ENCODE assay signal across 9 cellular contexts in genomic region chr19:40803170-40803856, GRCh38. TPM values are rescaled to one million over a fixed set of nuclear protein-coding genes. Genes with fewer than 3 reads are reported as not detected.
DNase-seq lines count a peak whose midpoint lies in the region; ATAC-seq, FAIRE-seq and TF ChIP-seq lines count a peak whose summit lies in the region.
"Had no signal": no experiment of that assay in that cellular context is flagged by ENCODE, and none has a peak within 500 bp of the region (broad histone marks: within the 10 kb centered on the region; RNA-seq: fewer than 3 reads in every experiment).

No MANE protein-coding gene starts in this region.

- peaks cover 64% of the 10 kb centered on the region for H3K79me2 ChIP-seq in GM12878 (ENCODE audit: control insufficient read depth, insufficient read depth, low read length)

- H3K36me3 ChIP-seq in GM12878 (ENCODE audit: control insufficient read depth in 2 of 2, insufficient read depth in 2 of 2, low read length in 1 of 2) (peaks cover 15 to 23% of the 10 kb centered on the region in 2 experiments; a peak in 3 of 4 replicates), tibial nerve (peaks cover 0 to 33% (median 7%) of the 10 kb centered on the region in 3 donors)

- TF ChIP-seq CTCF in GM12878 (IDR thresholded peaks at IDR 0.05 in 2 of 3, conservative IDR thresholded peaks at IDR 0.05 in 1 of 3; ENCODE audit: control insufficient read depth in 2 of 3, extremely low read depth in 1 of 3, insufficient read depth in 1 of 3, low read depth in 3 of 3, low read length in 3 of 3): no peak
- no peak for TF ChIP-seq CTCF in tibial nerve (IDR thresholded peaks at IDR 0.05)

- TF ChIP-seq RAD21 in GM12878 (IDR thresholded peaks at IDR 0.05; ENCODE audit: insufficient read depth, low read depth, low read length): no peak

- no peaks in the 10 kb centered on the region for H3K9me3 ChIP-seq in GM12878 (replicated peaks; ENCODE audit: control insufficient read depth, insufficient read depth, low read length)
- no peaks in the 10 kb centered on the region for H3K9me3 ChIP-seq in tibial nerve

- H3K27ac ChIP-seq in GM12878 (ENCODE audit: control insufficient read depth, insufficient read depth): peak overlapping the region; percentile 84
- peak overlapping the region; percentile 37 to 98 (median 82) for H3K27ac ChIP-seq in tibial nerve

- H3K9me3 Mint-ChIP-seq in activated naive CD4-positive, alpha-beta T cell treated with anti-CD3 and anti-CD28 coated beads for 36 hours: no peaks in the 10 kb centered on the region
- no peaks in the 10 kb centered on the region for H3K9me3 Mint-ChIP-seq in memory B cell

- peaks cover 19% of the 10 kb centered on the region for H4K20me1 ChIP-seq in GM12878 (ENCODE audit: control insufficient read depth, insufficient read depth)

- BruUV-seq in GM12878 (replicated peaks; lab: Mats Ljungman, UMichigan): no TSS peak

- TF ChIP-seq EP300 in GM12878 (IDR thresholded peaks at IDR 0.05; ENCODE audit: borderline replicate concordance in 1 of 2, control insufficient read depth in 1 of 2, low read depth in 2 of 2, low read length in 2 of 2) (no peak), tibial nerve (IDR thresholded peaks at IDR 0.05) (no peak)

- peak overlapping the region; percentile 67; the same call in 1 of the 2 replicates for H3K9ac ChIP-seq in GM12878 (ENCODE audit: control insufficient read depth, insufficient read depth, low read length)

- WGBS in GM12878 (ENCODE audit: insufficient coverage, insufficient replicate concordance, low lambda C conversion rate, missing lambda C conversion rate): 37% methylated on average over 9 of the region's 9 CpGs
- 51 to 54% methylated on average over 8 to 9 of the region's 9 CpGs for WGBS in tibial nerve, 2 donors

- H3K4me1 Mint-ChIP-seq in activated naive CD4-positive, alpha-beta T cell treated with anti-CD3 and anti-CD28 coated beads for 36 hours (ENCODE audit: low read depth): peaks cover 84% of the 10 kb centered on the region
- peaks cover 68% of the 10 kb centered on the region for H3K4me1 Mint-ChIP-seq in memory B cell

- peak overlapping the region; percentile 93 for H3K27ac Mint-ChIP-seq in activated naive CD4-positive, alpha-beta T cell treated with anti-CD3 and anti-CD28 coated beads for 36 hours
- peak overlapping the region; percentile 89 for H3K27ac Mint-ChIP-seq in memory B cell

- no peak overlapping the region for H2AFZ ChIP-seq in GM12878 (ENCODE audit: control insufficient read depth, low read depth, low read length)

- SMC1A ChIA-PET in GM12878 (lab: Charles Lee; ENCODE audit: uncharacterized antibody, unreplicated experiment): interaction anchor here (1.0 to 3.6 kb wide), 4 partner anchors 25 to 86 kb away, joined by 3 to 18 read pairs (median 4); partner anchors contain the start of genes ITPKC and RAB4B

- RAD21 ChIA-PET in GM12878 (lab: Charles Lee; ENCODE audit: unreplicated experiment): interaction anchor here (0.6 to 3.2 kb wide), 7 partner anchors 25 to 520 kb away, joined by 3 to 18 read pairs (median 6); partner anchors contain the start of genes ACTMAP, NUMBL, RAB4B and SNRPA

- intact Hi-C loops in activated naive CD4-positive, alpha-beta T cell treated with anti-CD3 and anti-CD28 coated beads for 36 hours (cut with micrococcal nuclease): no loop called here
- intact Hi-C loops in GM12878 (cut with micrococcal nuclease; ENCODE audit: unreplicated experiment): no loop called here

- H3K4me3 ChIP-seq in GM12878 (peak overlapping the region; percentile 62), tibial nerve (peak overlapping the region in 3 of 4 donors; percentile 4 to 18 (median 8))

- peak overlapping the region; percentile 91 for H3K4me2 ChIP-seq in GM12878 (ENCODE audit: control insufficient read depth, insufficient read depth)

- H3K27me3 ChIP-seq in GM12878 (replicated peaks in 1 of 2; ENCODE audit: control insufficient read depth in 2 of 2, insufficient read depth in 2 of 2, low read length in 1 of 2) (no peaks in the 10 kb centered on the region), tibial nerve (no peaks in the 10 kb centered on the region)

- peaks cover 44% of the 10 kb centered on the region for H3K36me3 Mint-ChIP-seq in activated naive CD4-positive, alpha-beta T cell treated with anti-CD3 and anti-CD28 coated beads for 36 hours (ENCODE audit: low read depth)
- peaks cover 27% of the 10 kb centered on the region for H3K36me3 Mint-ChIP-seq in memory B cell

- POLR2A ChIA-PET in GM12878 (lab: Charles Lee): interaction anchor here (0.7 to 2.7 kb wide), 3 partner anchors 25 to 56 kb away, joined by 3 to 23 read pairs (median 18); partner anchors contain the start of gene RAB4B

- ATAC-seq in GM12878: no peak
- ATAC-seq in memory B cell (ENCODE audit: low read depth): no peak
- no peak for ATAC-seq in GM19324 (IDR thresholded peaks at IDR 0.05; ENCODE audit: low FRiP score, unreplicated experiment)

- no peak for TF ChIP-seq POLR2A in GM12878 (IDR thresholded peaks at IDR 0.05; ENCODE audit: low read depth, low read length)
- no peak for TF ChIP-seq POLR2A in tibial nerve (IDR thresholded peaks at IDR 0.05)

- peak overlapping the region; percentile 68 for H3K4me3 Mint-ChIP-seq in activated naive CD4-positive, alpha-beta T cell treated with anti-CD3 and anti-CD28 coated beads for 36 hours
- peak overlapping the region; percentile 81 for H3K4me3 Mint-ChIP-seq in memory B cell

- H3K4me1 ChIP-seq in GM12878 (ENCODE audit: control insufficient read depth, insufficient read depth, low read length) (peaks cover 52% of the 10 kb centered on the region), tibial nerve (peaks cover 0 to 85% (median 77%) of the 10 kb centered on the region in 4 donors)

- DNase-seq in activated naive CD4-positive, alpha-beta T cell treated with anti-CD3 and anti-CD28 coated beads for 36 hours: no peak
- DNase-seq in activated naive CD4-positive, alpha-beta T cell treated with Interleukin-2 at 50 U/mL for 16 hours: no peak
- no peak for DNase-seq in GM12878 (ENCODE audit: low read depth, low spot score)
- no peak for DNase-seq in memory B cell (ENCODE audit: low spot score in 2 of 2)
- DNase-seq in tibial nerve (ENCODE audit: low spot score in 2 of 2): no peak
- DNase-seq in stimulated activated CD8-positive, alpha-beta memory T cell treated with anti-CD3 and anti-CD28 coated beads, Interleukin-4, amount 100 ng/mL, for 48 hours: no peak
- no peak for DNase-seq in DMS 273 treated with DMSO at 0.1 percent for 48 hours (lab: John Stamatoyannopoulos, UW)
- DNase-seq: NCI-H187 treated with DMSO at 0.1 percent for 48 hours had no signal

- peak; percentile 54 for FAIRE-seq in GM12878 (lab: Jason Lieb, UNC)

- CTCF ChIA-PET in activated naive CD4-positive, alpha-beta T cell treated with anti-CD3 and anti-CD28 coated beads for 36 hours (lab: Charles Lee): interaction anchor here (0.9 to 1.6 kb wide), 3 partner anchors 8 to 26 kb away, joined by 3 read pairs; no protein-coding TSS in a partner anchor
- CTCF ChIA-PET in GM12878 (lab: Yijun Ruan, JAX): interaction anchor here (1.1 to 1.9 kb wide), 6 partner anchors 26 to 140 kb away, joined by 3 to 7 read pairs (median 5); no protein-coding TSS in a partner anchor

- in situ Hi-C loops in GM12878 (cut with MboI): no loop called here

- H3K27me3 Mint-ChIP-seq in activated naive CD4-positive, alpha-beta T cell treated with anti-CD3 and anti-CD28 coated beads for 36 hours (ENCODE audit: low read depth): no peaks in the 10 kb centered on the region
- no peaks in the 10 kb centered on the region for H3K27me3 Mint-ChIP-seq in memory B cell

RNA-seq across cellular contexts. Expression of gene EGLN2, which starts 4.3 kb away (rescaled TPM):
- 10 to 100 TPM; 80.0 to 83.7 TPM for total RNA-seq in activated naive CD4-positive, alpha-beta T cell treated with anti-CD3 and anti-CD28 coated beads for 36 hours
- total RNA-seq in GM12878 (2013; cell fraction: nucleolus; rRNA removed): 57.7 and 67.3 TPM in 2 replicates
- total RNA-seq in GM12878 (2014; rRNA removed) (80.9 and 91.8 TPM in 2 replicates), GM12878 (2014; rRNA removed; fragmentation: Illumina TruSeq; extraction: Trizol) (57.7 and 62.5 TPM in 2 replicates), GM12878 (2021) (89.3 and 90.9 TPM in 2 replicates), tibial nerve (100 to 1,000 TPM in 3 of 4 donors, 10 to 100 TPM in 1; 93.5 to 134 (median 120) TPM)
- polyA plus RNA-seq in GM12878 (2011; ENCODE audit: low read depth): 21.1 TPM
- polyA plus RNA-seq in GM12878 (2011; rRNA removed) (20.1 and 35.1 TPM in 2 replicates), GM12878 (2014; fragmentation: Illumina TruSeq; extraction: Trizol) (20.3 and 49.6 TPM in 2 replicates), GM12878 (2014; fragmentation: Nextera tagmentation; extraction: Ambion mirVana) (10 to 100 TPM in 1 of 2 experiments, 1 to 10 TPM in 1; 8.6 to 34.9 TPM), GM12878 (2014; rRNA removed) (88.6 and 94.4 TPM in 2 replicates), GM12878 (2016; fragmentation: Nextera tagmentation; extraction: Ambion mirVana) (10 to 100 TPM; 71.1 to 93.0 TPM)
- 50.5 and 76.9 TPM in 2 replicates for polyA plus RNA-seq in GM12878 (2011; cell fraction: cytosol; rRNA removed)
- polyA plus RNA-seq in GM12878 (2011; cell fraction: nucleus; rRNA removed): 87.9 and 107 TPM in 2 replicates
- 47.4 and 50.4 TPM in 2 replicates for polyA plus RNA-seq in GM12878 (2012)
- 28.0 and 58.9 TPM in 2 replicates for polyA minus RNA-seq in GM12878 (2011; rRNA and poly(A)+ RNA removed)
- polyA minus RNA-seq in GM12878 (2011; cell fraction: cytosol; rRNA and poly(A)+ RNA removed): 25.8 and 29.5 TPM in 2 replicates
- 23.2 and 46.2 TPM in 2 replicates for polyA minus RNA-seq in GM12878 (2011; cell fraction: nucleus; rRNA and poly(A)+ RNA removed)

RNA-seq across cellular contexts. Expression of gene RAB4B, which starts 25.3 kb away (rescaled TPM):
- total RNA-seq in activated naive CD4-positive, alpha-beta T cell treated with anti-CD3 and anti-CD28 coated beads for 36 hours: 10 to 100 TPM; 40.0 to 40.3 TPM
- total RNA-seq in GM12878 (2013; cell fraction: nucleolus; rRNA removed): 5.2 and 5.7 TPM in 2 replicates
- total RNA-seq in GM12878 (2014; rRNA removed) (27.8 and 30.4 TPM in 2 replicates), GM12878 (2014; rRNA removed; fragmentation: Illumina TruSeq; extraction: Trizol) (9.8 and 11.5 TPM in 2 replicates), GM12878 (2021) (32.9 and 38.2 TPM in 2 replicates), tibial nerve (10 to 100 TPM; 38.3 to 66.6 (median 52.0) TPM)
- 11.8 TPM for polyA plus RNA-seq in GM12878 (2011; ENCODE audit: low read depth)
- polyA plus RNA-seq in GM12878 (2011; rRNA removed) (14.9 and 25.1 TPM in 2 replicates), GM12878 (2014; fragmentation: Illumina TruSeq; extraction: Trizol) (3.5 and 13.7 TPM in 2 replicates), GM12878 (2014; fragmentation: Nextera tagmentation; extraction: Ambion mirVana) (1 to 10 TPM in 1 of 2 experiments, under 1 TPM in 1; 0.60 to 3.2 TPM), GM12878 (2014; rRNA removed) (43.1 and 51.5 TPM in 2 replicates), GM12878 (2016; fragmentation: Nextera tagmentation; extraction: Ambion mirVana) (10 to 100 TPM; 47.9 to 50.0 TPM)
- polyA plus RNA-seq in GM12878 (2011; cell fraction: cytosol; rRNA removed): 40.3 and 56.5 TPM in 2 replicates
- polyA plus RNA-seq in GM12878 (2011; cell fraction: nucleus; rRNA removed): 38.3 and 42.5 TPM in 2 replicates
- polyA plus RNA-seq in GM12878 (2012): 26.6 and 31.5 TPM in 2 replicates
- polyA minus RNA-seq in GM12878 (2011; rRNA and poly(A)+ RNA removed): 10.3 and 16.6 TPM in 2 replicates
- polyA minus RNA-seq in GM12878 (2011; cell fraction: cytosol; rRNA and poly(A)+ RNA removed): 3.3 and 6.8 TPM in 2 replicates
- 4.6 and 5.7 TPM in 2 replicates for polyA minus RNA-seq in GM12878 (2011; cell fraction: nucleus; rRNA and poly(A)+ RNA removed)

RNA-seq across cellular contexts. Expression of gene MIA, which starts 28.0 kb away (rescaled TPM):
- not detected for total RNA-seq in activated naive CD4-positive, alpha-beta T cell treated with anti-CD3 and anti-CD28 coated beads for 36 hours
- 2.6 and 3.0 TPM in 2 replicates for total RNA-seq in GM12878 (2013; cell fraction: nucleolus; rRNA removed)
- total RNA-seq in GM12878 (2014; rRNA removed) (0.33 and 0.40 TPM in 2 replicates), GM12878 (2014; rRNA removed; fragmentation: Illumina TruSeq; extraction: Trizol) (not detected in 2 replicates), GM12878 (2021) (0.92 TPM in 1 of 2 replicates, not detected in the other), tibial nerve (100 to 1,000 TPM; 127 to 322 (median 209) TPM)
- polyA plus RNA-seq in GM12878 (2011; ENCODE audit: low read depth): not detected
- polyA plus RNA-seq in GM12878 (2011; rRNA removed) (0.16 and 0.39 TPM in 2 replicates), GM12878 (2014; fragmentation: Illumina TruSeq; extraction: Trizol) (not detected in 2 replicates), GM12878 (2014; fragmentation: Nextera tagmentation; extraction: Ambion mirVana) (1 to 10 TPM; 1.4 to 1.6 TPM), GM12878 (2014; rRNA removed) (0.36 TPM in 1 of 2 replicates, not detected in the other), GM12878 (2016; fragmentation: Nextera tagmentation; extraction: Ambion mirVana) (1 to 10 TPM; 1.6 to 2.7 TPM)
- polyA plus RNA-seq in GM12878 (2011; cell fraction: cytosol; rRNA removed): 0.52 TPM in 1 of 2 replicates, not detected in the other
- 0.63 and 1.2 TPM in 2 replicates for polyA plus RNA-seq in GM12878 (2011; cell fraction: nucleus; rRNA removed)
- 0.49 and 0.74 TPM in 2 replicates for polyA plus RNA-seq in GM12878 (2012)
- not detected in 2 replicates for polyA minus RNA-seq in GM12878 (2011; rRNA and poly(A)+ RNA removed)
- polyA minus RNA-seq in GM12878 (2011; cell fraction: cytosol; rRNA and poly(A)+ RNA removed): not detected in 2 replicates
- 0.97 TPM in 1 of 2 replicates, not detected in the other for polyA minus RNA-seq in GM12878 (2011; cell fraction: nucleus; rRNA and poly(A)+ RNA removed)

RNA-seq across cellular contexts. Expression of gene CYP2A6, which starts 46.9 kb away (rescaled TPM):
- total RNA-seq in activated naive CD4-positive, alpha-beta T cell treated with anti-CD3 and anti-CD28 coated beads for 36 hours: not detected
- total RNA-seq in GM12878 (2013; cell fraction: nucleolus; rRNA removed): not detected in 2 replicates
- total RNA-seq in GM12878 (2014; rRNA removed) (not detected in 2 replicates), GM12878 (2014; rRNA removed; fragmentation: Illumina TruSeq; extraction: Trizol) (not detected in 2 replicates), GM12878 (2021) (0.58 and 0.97 TPM in 2 replicates), tibial nerve (1 to 10 TPM in 1 of 4 donors, not detected in 3; 7.3 TPM)
- not detected for polyA plus RNA-seq in GM12878 (2011; ENCODE audit: low read depth)
- polyA plus RNA-seq in GM12878 (2011; rRNA removed) (not detected in 2 replicates), GM12878 (2014; fragmentation: Illumina TruSeq; extraction: Trizol) (not detected in 2 replicates), GM12878 (2014; fragmentation: Nextera tagmentation; extraction: Ambion mirVana) (not detected), GM12878 (2014; rRNA removed) (not detected in 2 replicates), GM12878 (2016; fragmentation: Nextera tagmentation; extraction: Ambion mirVana) (not detected)
- polyA plus RNA-seq in GM12878 (2011; cell fraction: cytosol; rRNA removed): not detected in 2 replicates
- polyA plus RNA-seq in GM12878 (2011; cell fraction: nucleus; rRNA removed): not detected in 2 replicates
- polyA plus RNA-seq in GM12878 (2012): not detected in 2 replicates
- polyA minus RNA-seq in GM12878 (2011; rRNA and poly(A)+ RNA removed): not detected in 2 replicates
- not detected in 2 replicates for polyA minus RNA-seq in GM12878 (2011; cell fraction: cytosol; rRNA and poly(A)+ RNA removed)
- polyA minus RNA-seq in GM12878 (2011; cell fraction: nucleus; rRNA and poly(A)+ RNA removed): not detected in 2 replicates

RNA-seq across cellular contexts. Expression of gene SNRPA, which starts 52.3 kb away (rescaled TPM):
- total RNA-seq in activated naive CD4-positive, alpha-beta T cell treated with anti-CD3 and anti-CD28 coated beads for 36 hours: 100 to 1,000 TPM; 264 to 312 TPM
- 37.6 and 39.8 TPM in 2 replicates for total RNA-seq in GM12878 (2013; cell fraction: nucleolus; rRNA removed)
- total RNA-seq in GM12878 (2014; rRNA removed) (260 and 299 TPM in 2 replicates), GM12878 (2014; rRNA removed; fragmentation: Illumina TruSeq; extraction: Trizol) (130 and 137 TPM in 2 replicates), GM12878 (2021) (186 and 196 TPM in 2 replicates), tibial nerve (10 to 100 TPM; 52.8 to 92.7 (median 70.9) TPM)
- 42.1 TPM for polyA plus RNA-seq in GM12878 (2011; ENCODE audit: low read depth)
- polyA plus RNA-seq in GM12878 (2011; rRNA removed) (115 and 219 TPM in 2 replicates), GM12878 (2014; fragmentation: Illumina TruSeq; extraction: Trizol) (164 and 166 TPM in 2 replicates), GM12878 (2014; fragmentation: Nextera tagmentation; extraction: Ambion mirVana) (10 to 100 TPM; 14.8 to 32.8 TPM), GM12878 (2014; rRNA removed) (297 and 367 TPM in 2 replicates), GM12878 (2016; fragmentation: Nextera tagmentation; extraction: Ambion mirVana) (100 to 1,000 TPM; 241 to 257 TPM)
- polyA plus RNA-seq in GM12878 (2011; cell fraction: cytosol; rRNA removed): 158 and 310 TPM in 2 replicates
- 351 and 467 TPM in 2 replicates for polyA plus RNA-seq in GM12878 (2011; cell fraction: nucleus; rRNA removed)
- polyA plus RNA-seq in GM12878 (2012): 117 and 145 TPM in 2 replicates
- 181 and 241 TPM in 2 replicates for polyA minus RNA-seq in GM12878 (2011; rRNA and poly(A)+ RNA removed)
- polyA minus RNA-seq in GM12878 (2011; cell fraction: cytosol; rRNA and poly(A)+ RNA removed): 81.0 and 81.1 TPM in 2 replicates
- polyA minus RNA-seq in GM12878 (2011; cell fraction: nucleus; rRNA and poly(A)+ RNA removed): 63.2 and 95.8 TPM in 2 replicates

Comparison
In these comparisons a context has a peak if more than half of its experiments do, and no peak if none do; other contexts are left out.
1. RNA of gene MIA, which starts 28.0 kb away (total RNA-seq): 127 to 322 TPM in tibial nerve; 0.33 to 3.0 TPM in GM12878 and not detected in activated naive CD4-positive, alpha-beta T cell treated with anti-CD3 and anti-CD28 coated beads for 36 hours; every median in the first group is over 10 times any median in the second.